ENCODE assay signal across 1 cellular context in the genomic region with DNA sequence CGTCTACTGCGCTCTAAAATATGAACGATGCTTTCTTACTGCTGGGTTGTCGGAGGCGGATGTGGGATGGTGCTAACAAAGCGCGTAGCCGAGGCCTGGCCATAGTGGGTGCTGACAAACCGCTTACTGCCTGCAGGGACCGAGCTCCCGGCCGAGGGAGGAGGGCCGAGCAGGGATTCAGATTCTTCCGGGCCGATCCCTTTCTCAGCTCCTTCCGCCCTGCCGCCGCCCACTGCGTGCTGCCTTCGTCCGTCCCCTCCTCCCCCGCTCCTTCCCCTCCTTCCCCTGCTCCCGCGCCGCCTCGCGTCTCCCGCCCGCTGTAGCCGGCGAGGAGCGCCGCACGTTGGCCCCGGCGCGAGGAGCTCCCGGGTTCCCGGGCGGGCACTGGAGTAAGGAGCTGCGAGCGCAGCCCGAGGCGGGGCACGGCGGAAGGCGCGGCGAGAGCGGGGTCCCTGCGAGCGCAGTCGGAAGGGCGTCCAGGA.
TF ChIP-seq lines count a peak whose summit lies in the region.

A gene (plus strand): TSS at position 271 of the 482 bp plus-strand sequence.

TF ChIP-seq in GM12878, 131 proteins besides CTCF, POLR2A, EP300 and RAD21 (continued from another document):
- TF ChIP-seq, protein P1, sequence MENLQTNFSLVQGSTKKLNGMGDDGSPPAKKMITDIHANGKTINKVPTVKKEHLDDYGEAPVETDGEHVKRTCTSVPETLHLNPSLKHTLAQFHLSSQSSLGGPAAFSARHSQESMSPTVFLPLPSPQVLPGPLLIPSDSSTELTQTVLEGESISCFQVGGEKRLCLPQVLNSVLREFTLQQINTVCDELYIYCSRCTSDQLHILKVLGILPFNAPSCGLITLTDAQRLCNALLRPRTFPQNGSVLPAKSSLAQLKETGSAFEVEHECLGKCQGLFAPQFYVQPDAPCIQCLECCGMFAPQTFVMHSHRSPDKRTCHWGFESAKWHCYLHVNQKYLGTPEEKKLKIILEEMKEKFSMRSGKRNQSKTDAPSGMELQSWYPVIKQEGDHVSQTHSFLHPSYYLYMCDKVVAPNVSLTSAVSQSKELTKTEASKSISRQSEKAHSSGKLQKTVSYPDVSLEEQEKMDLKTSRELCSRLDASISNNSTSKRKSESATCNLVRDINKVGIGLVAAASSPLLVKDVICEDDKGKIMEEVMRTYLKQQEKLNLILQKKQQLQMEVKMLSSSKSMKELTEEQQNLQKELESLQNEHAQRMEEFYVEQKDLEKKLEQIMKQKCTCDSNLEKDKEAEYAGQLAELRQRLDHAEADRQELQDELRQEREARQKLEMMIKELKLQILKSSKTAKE (IDR thresholded peaks at IDR 0.05; ENCODE audit: low read depth, poor library complexity, severe bottlenecking), result no peak
- TF ChIP-seq NFIC (IDR thresholded peaks at IDR 0.05; ENCODE audit: low read depth, low read length) (no peak), CBFB (IDR thresholded peaks at IDR 0.05; ENCODE audit: low read depth) (no peak)
- TF ChIP-seq, protein P2, sequence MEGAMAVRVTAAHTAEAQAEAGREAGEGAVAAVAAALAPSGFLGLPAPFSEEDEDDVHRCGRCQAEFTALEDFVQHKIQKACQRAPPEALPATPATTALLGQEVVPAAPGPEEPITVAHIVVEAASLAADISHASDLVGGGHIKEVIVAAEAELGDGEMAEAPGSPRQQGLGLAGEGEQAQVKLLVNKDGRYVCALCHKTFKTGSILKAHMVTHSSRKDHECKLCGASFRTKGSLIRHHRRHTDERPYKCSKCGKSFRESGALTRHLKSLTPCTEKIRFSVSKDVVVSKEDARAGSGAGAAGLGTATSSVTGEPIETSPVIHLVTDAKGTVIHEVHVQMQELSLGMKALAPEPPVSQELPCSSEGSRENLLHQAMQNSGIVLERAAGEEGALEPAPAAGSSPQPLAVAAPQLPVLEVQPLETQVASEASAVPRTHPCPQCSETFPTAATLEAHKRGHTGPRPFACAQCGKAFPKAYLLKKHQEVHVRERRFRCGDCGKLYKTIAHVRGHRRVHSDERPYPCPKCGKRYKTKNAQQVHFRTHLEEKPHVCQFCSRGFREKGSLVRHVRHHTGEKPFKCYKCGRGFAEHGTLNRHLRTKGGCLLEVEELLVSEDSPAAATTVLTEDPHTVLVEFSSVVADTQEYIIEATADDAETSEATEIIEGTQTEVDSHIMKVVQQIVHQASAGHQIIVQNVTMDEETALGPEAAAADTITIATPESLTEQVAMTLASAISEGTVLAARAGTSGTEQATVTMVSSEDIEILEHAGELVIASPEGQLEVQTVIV (IDR thresholded peaks at IDR 0.05; ENCODE audit: borderline replicate concordance, partially characterized antibody), result no peak
- TF ChIP-seq, protein P3, sequence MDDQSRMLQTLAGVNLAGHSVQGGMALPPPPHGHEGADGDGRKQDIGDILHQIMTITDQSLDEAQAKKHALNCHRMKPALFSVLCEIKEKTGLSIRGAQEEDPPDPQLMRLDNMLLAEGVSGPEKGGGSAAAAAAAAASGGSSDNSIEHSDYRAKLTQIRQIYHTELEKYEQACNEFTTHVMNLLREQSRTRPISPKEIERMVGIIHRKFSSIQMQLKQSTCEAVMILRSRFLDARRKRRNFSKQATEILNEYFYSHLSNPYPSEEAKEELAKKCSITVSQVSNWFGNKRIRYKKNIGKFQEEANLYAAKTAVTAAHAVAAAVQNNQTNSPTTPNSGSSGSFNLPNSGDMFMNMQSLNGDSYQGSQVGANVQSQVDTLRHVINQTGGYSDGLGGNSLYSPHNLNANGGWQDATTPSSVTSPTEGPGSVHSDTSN (IDR thresholded peaks at IDR 0.05; ENCODE audit: insufficient replicate concordance, low read depth, low read length), result no peak
